29 cellular contexts compared by ENCODE assay signal in the genomic region with DNA sequence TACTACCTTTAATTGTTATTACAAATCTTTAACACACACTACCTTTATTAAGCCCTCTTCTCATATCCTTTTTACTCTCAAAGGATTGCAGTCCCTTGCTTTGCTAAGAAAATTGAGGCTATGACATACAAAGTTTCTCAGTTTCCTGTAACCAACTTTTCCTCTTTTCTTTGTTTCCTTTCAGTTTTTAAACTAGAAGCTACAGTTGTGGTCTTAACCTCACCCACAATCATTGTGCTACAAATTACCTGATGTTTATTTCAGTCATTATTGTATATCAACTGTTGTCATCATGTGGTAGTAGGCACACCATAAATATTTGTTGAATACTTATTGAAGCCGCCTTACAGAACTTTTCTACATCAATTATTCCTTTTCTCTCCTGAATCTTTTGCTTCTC. TPM values are rescaled to one million over a fixed set of nuclear protein-coding genes. Genes with fewer than 3 reads are reported as not detected.
DNase-seq lines count a peak whose midpoint lies in the region; ATAC-seq and TF ChIP-seq lines count a peak whose summit lies in the region.
"Had no signal": no experiment of that assay in that cellular context is flagged by ENCODE, and none has a peak within 500 bp of the region (broad histone marks: within the 10 kb centered on the region; RNA-seq: fewer than 3 reads in every experiment).

No MANE protein-coding gene starts in this region.

- H3K4me1 Mint-ChIP-seq in activated CD4-positive, alpha-beta T cell treated with anti-CD3 and anti-CD28 coated beads, Interleukin-2, amount 10 ng/mL, durations not matched to agents 7 days and 5 days: peaks cover 15% of the 10 kb centered on the region
- peaks cover 16 to 27% (median 19%) of the 10 kb centered on the region in 3 donors for H3K4me1 Mint-ChIP-seq in naive B cell
- H3K4me1 Mint-ChIP-seq: mesothelial cell of epicardium had no signal

- H3K9me3 ChIP-seq in OCI-LY3 (ENCODE audit: insufficient read depth, low read length): no peaks in the 10 kb centered on the region
- H3K9me3 ChIP-seq: breast epithelium, Caco-2, Peyer's patch, tibial artery had no signal

- POLR2A ChIA-PET in activated CD4-positive, alpha-beta T cell treated with anti-CD3 and anti-CD28 coated beads, Interleukin-2, amount 10 ng/mL, durations not matched to agents 7 days and 5 days (lab: Charles Lee): no interaction called here

- no peak overlapping the region for H3K27ac Mint-ChIP-seq in activated CD4-positive, alpha-beta T cell treated with anti-CD3 and anti-CD28 coated beads, Interleukin-2, amount 10 ng/mL, durations not matched to agents 7 days and 5 days
- H3K27ac Mint-ChIP-seq in naive B cell: no peak overlapping the region
- H3K27ac Mint-ChIP-seq: mesothelial cell of epicardium; natural killer cell treated with Interleukin-12 subunit alpha and Interleukin-12 subunit beta and Interleukin-15 and Interleukin-18, amount 100 ng/mL, for 72 hours had no signal

- CTCF ChIA-PET in activated CD4-positive, alpha-beta T cell treated with anti-CD3 and anti-CD28 coated beads, Interleukin-2, amount 10 ng/mL, durations not matched to agents 7 days and 5 days (lab: Charles Lee): interaction anchor here (0.9 to 3.9 kb wide), 5 partner anchors 10 to 73 kb away, joined by 3 to 32 read pairs (median 3); no protein-coding TSS in a partner anchor

- peak overlapping the region; percentile 18 for H3K27ac ChIP-seq in OCI-LY3 (ENCODE audit: low read length)
- H3K27ac ChIP-seq: breast epithelium, epithelial cell of prostate, HL-60, Peyer's patch, tibial artery had no signal

- H3K4me3 ChIP-seq in GM06990 (replicated peaks; ENCODE audit: low read depth, low read length) (no peak overlapping the region), OCI-LY3 (ENCODE audit: low read length) (no peak overlapping the region)
- H3K4me3 ChIP-seq: breast epithelium, Peyer's patch, tibial artery had no signal

- H2AFZ ChIP-seq in OCI-LY3 (ENCODE audit: low read depth, low read length): no peak overlapping the region

- H3K27me3 ChIP-seq in GM06990 (replicated peaks; ENCODE audit: control insufficient read depth, insufficient read depth, low read length): no peaks in the 10 kb centered on the region
- H3K27me3 ChIP-seq in OCI-LY3 (ENCODE audit: low read depth, low read length): no peaks in the 10 kb centered on the region
- H3K27me3 ChIP-seq: breast epithelium, Peyer's patch, tibial artery had no signal

- TF ChIP-seq CTCF in GM06990 (IDR thresholded peaks at IDR 0.05; ENCODE audit: insufficient read depth, low read length, poor library complexity, severe bottlenecking) (no peak), OCI-LY3 (IDR thresholded peaks at IDR 0.05; ENCODE audit: low read depth, low read length) (no peak)

- no peaks in the 10 kb centered on the region for H4K20me1 ChIP-seq in OCI-LY3 (ENCODE audit: insufficient read depth, low read length)

- H3K79me2 ChIP-seq in OCI-LY3 (ENCODE audit: low read length): no peaks in the 10 kb centered on the region

- H3K9ac ChIP-seq in OCI-LY3 (ENCODE audit: low read length): no peak overlapping the region

- no peak overlapping the region for H3K4me3 Mint-ChIP-seq in activated CD4-positive, alpha-beta T cell treated with anti-CD3 and anti-CD28 coated beads, Interleukin-2, amount 10 ng/mL, durations not matched to agents 7 days and 5 days
- H3K4me3 Mint-ChIP-seq in naive B cell: no peak overlapping the region
- H3K4me3 Mint-ChIP-seq: mesothelial cell of epicardium; natural killer cell treated with Interleukin-12 subunit alpha and Interleukin-12 subunit beta and Interleukin-15 and Interleukin-18, amount 100 ng/mL, for 72 hours had no signal

- H3K36me3 ChIP-seq in GM06990 (ENCODE audit: control insufficient read depth, insufficient read depth, low read length) (no peaks in the 10 kb centered on the region), OCI-LY3 (replicated peaks; ENCODE audit: low read depth, low read length) (peaks cover 11% of the 10 kb centered on the region)
- H3K36me3 ChIP-seq: breast epithelium, Peyer's patch, tibial artery had no signal

- no peaks in the 10 kb centered on the region for H3K27me3 Mint-ChIP-seq in activated CD4-positive, alpha-beta T cell treated with anti-CD3 and anti-CD28 coated beads, Interleukin-2, amount 10 ng/mL, durations not matched to agents 7 days and 5 days
- H3K27me3 Mint-ChIP-seq in naive B cell: no peaks in the 10 kb centered on the region
- H3K27me3 Mint-ChIP-seq: natural killer cell treated with Interleukin-12 subunit alpha and Interleukin-12 subunit beta and Interleukin-15 and Interleukin-18, amount 100 ng/mL, for 72 hours had no signal

- H3K9me3 Mint-ChIP-seq in activated CD4-positive, alpha-beta T cell treated with anti-CD3 and anti-CD28 coated beads, Interleukin-2, amount 10 ng/mL, durations not matched to agents 7 days and 5 days: peaks cover 8% of the 10 kb centered on the region
- H3K9me3 Mint-ChIP-seq in naive B cell: peaks cover 0 to 3% (median 0%) of the 10 kb centered on the region in 7 donors
- H3K9me3 Mint-ChIP-seq: mesothelial cell of epicardium; natural killer cell treated with Interleukin-12 subunit alpha and Interleukin-12 subunit beta and Interleukin-15 and Interleukin-18, amount 100 ng/mL, for 72 hours had no signal

- DNase-seq in activated CD4-positive, alpha-beta T cell treated with anti-CD3 and anti-CD28 coated beads, Interleukin-2, amount 10 ng/mL, durations not matched to agents 7 days and 5 days: peak; percentile 38
- no peak for DNase-seq in activated CD4-positive, alpha-beta T cell treated with anti-CD3 and anti-CD28 coated beads for 1 hour
- DNase-seq in GM06990 (ENCODE audit: extremely low read depth, insufficient read length) (peak; percentile 34), naive B cell (no peak), midbrain (lab: John Stamatoyannopoulos, UW) (no peak), NCI-H226 (no peak), NCI-H1105 treated with DMSO at 0.1 percent for 48 hours (lab: John Stamatoyannopoulos, UW) (no peak)
- DNase-seq: activated naive CD4-positive, alpha-beta T cell treated with anti-CD3 and anti-CD28 coated beads, Interleukin-2, amount 50 U/mL, for 16 hours; activated T-cell treated with anti-CD3 and anti-CD28 coated beads, Interleukin-2, amount 50 U/mL, for 48 hours; Caco-2; DMS79; effector CD4-positive, alpha-beta T cell; NCI-H1694 treated with DMSO at 0.1 percent for 48 hours; NCI-H2171; NCI-H524; NK-92 treated with Interleukin-12 subunit alpha and Interleukin-12 subunit beta, amount 100 ng/mL, for 24 hours; Peyer's patch; SHP77 treated with DMSO at 0.1 percent for 48 hours; T1000; tibial artery had no signal

- H3K4me2 ChIP-seq in OCI-LY3 (ENCODE audit: low read length): peak overlapping the region; percentile 21

- ATAC-seq in naive B cell (ENCODE audit: low read depth in 2 of 2): peak; percentile 11 to 15
- ATAC-seq: natural killer cell treated with Interleukin-12 subunit alpha and Interleukin-12 subunit beta and Interleukin-15 and Interleukin-18, amount 100 ng/mL, for 72 hours had no signal

- no peaks in the 10 kb centered on the region for H3K36me3 Mint-ChIP-seq in activated CD4-positive, alpha-beta T cell treated with anti-CD3 and anti-CD28 coated beads, Interleukin-2, amount 10 ng/mL, durations not matched to agents 7 days and 5 days (ENCODE audit: low read depth)
- no peaks in the 10 kb centered on the region for H3K36me3 Mint-ChIP-seq in naive B cell
- H3K36me3 Mint-ChIP-seq: mesothelial cell of epicardium; natural killer cell treated with Interleukin-12 subunit alpha and Interleukin-12 subunit beta and Interleukin-15 and Interleukin-18, amount 100 ng/mL, for 72 hours had no signal

- H3K4me1 ChIP-seq in OCI-LY3 (ENCODE audit: low read length): peaks cover 50% of the 10 kb centered on the region
- H3K4me1 ChIP-seq: breast epithelium, Caco-2, Peyer's patch, tibial artery had no signal

RNA-seq across cellular contexts. Expression of a gene that starts 51.8 kb away (rescaled TPM):
- total RNA-seq in activated CD4-positive, alpha-beta T cell treated with anti-CD3 and anti-CD28 coated beads, Interleukin-2, amount 10 ng/mL, durations not matched to agents 7 days and 5 days: 10 to 100 TPM; 25.1 to 33.7 TPM
- 100 to 1,000 TPM; 164 to 256 (median 194) TPM for polyA plus RNA-seq in naive B cell (ENCODE audit: low read depth in 6 of 6)
- total RNA-seq: Caco-2, H4, LHCN-M2, mesothelial cell of epicardium had no signal
- polyA plus RNA-seq: keratinocyte had no signal

Comparison
In these comparisons a context has a peak if more than half of its experiments do, and no peak if none do; other contexts are left out.
1. DNase-seq: peak in activated CD4-positive, alpha-beta T cell treated with anti-CD3 and anti-CD28 coated beads, Interleukin-2, amount 10 ng/mL, durations not matched to agents 7 days and 5 days (single experiment) and GM06990 (single experiment); none in activated CD4-positive, alpha-beta T cell treated with anti-CD3 and anti-CD28 coated beads for 1 hour (single experiment), naive B cell (single experiment), midbrain (single experiment), NCI-H226 (single experiment) and NCI-H1105 treated with DMSO at 0.1 percent for 48 hours (single experiment).